ENCODE assay signal across 8 cellular contexts in the genomic region with DNA sequence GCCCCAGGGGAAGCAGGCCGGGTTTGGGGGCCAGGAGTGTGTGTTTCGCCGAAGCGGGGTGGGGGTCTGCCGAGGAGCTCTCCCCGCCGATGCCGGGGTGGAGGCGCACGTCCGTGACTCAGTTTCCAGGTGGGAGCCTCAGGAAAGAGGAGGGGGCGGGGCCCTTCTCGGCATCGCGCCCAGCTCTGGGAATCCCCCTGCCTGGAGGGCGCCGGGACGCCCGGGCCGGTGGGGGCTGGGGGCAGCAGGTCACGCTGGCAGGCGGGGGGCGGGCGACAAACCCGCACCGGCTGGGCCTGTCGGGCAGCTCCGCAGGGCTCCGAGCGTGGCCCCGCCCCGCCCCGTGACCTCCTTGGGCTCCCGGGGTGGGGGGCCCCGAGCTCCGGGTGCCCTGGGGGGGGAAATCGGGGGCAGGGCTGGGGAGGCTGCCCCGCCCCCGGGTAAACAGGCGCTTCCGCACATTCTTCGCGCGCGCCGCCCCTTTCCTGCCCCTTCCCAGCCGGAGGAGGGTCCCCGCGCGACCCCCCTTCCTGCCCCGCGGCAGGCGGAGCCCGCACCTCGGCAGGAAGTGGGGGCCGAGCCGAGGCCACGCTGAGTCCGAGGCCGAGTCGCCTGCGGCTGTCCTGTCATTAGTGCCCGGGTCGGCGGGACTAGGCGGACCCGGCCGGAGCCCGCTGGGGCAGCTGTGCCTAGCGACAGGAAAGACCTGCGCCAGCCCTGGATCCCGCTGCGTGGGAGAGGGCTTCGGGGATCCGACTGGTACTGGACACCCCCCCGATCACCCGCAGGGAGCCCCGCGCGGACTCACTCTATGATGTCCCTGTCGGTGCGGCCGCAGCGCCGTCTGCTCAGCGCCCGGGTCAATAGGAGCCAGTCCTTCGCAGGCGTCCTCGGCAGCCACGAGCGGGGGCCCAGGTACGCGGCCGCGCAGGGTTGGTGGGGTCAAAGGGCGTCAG. TPM values are rescaled to one million over a fixed set of nuclear protein-coding genes. Genes with fewer than 3 reads are reported as not detected.
A peak's percentile ranks its signal among the peaks of the same experiment; 100 is the strongest.
DNase-seq lines count a peak whose midpoint lies in the region; ATAC-seq and TF ChIP-seq lines count a peak whose summit lies in the region.

No MANE protein-coding gene starts in this region.

- intact Hi-C loops in Calu3 (cut with micrococcal nuclease; ENCODE audit: unreplicated experiment) = no loop called here
- intact Hi-C loops in activated CD4-positive, alpha-beta memory T cell treated with anti-CD3 and anti-CD28 coated beads for 36 hours (cut with micrococcal nuclease) = no loop called here

- H3K4me1 ChIP-seq in endodermal cell (ENCODE audit: control insufficient read depth, insufficient read depth, low read length) (no peaks in the 10 kb centered on the region), mononuclear cell (ENCODE audit: insufficient read depth, low read length) (peaks cover 46% of the 10 kb centered on the region), subcutaneous abdominal adipose tissue (ENCODE audit: control insufficient read depth in 5 of 5, insufficient read depth in 5 of 5, low read length in 5 of 5) (peaks cover 5 to 59% (median 33%) of the 10 kb centered on the region in 5 donors)

- ATAC-seq in HG02970 (IDR thresholded peaks at IDR 0.05; ENCODE audit: low FRiP score, unreplicated experiment) (peak; percentile 32), GM18861 (IDR thresholded peaks at IDR 0.05; ENCODE audit: unreplicated experiment) (no peak)

- H3K9me3 Mint-ChIP-seq in Calu3 (ENCODE audit: low read depth, unreplicated experiment) (no peaks in the 10 kb centered on the region), endodermal cell (no peaks in the 10 kb centered on the region)
- no peaks in the 10 kb centered on the region for H3K9me3 Mint-ChIP-seq in activated CD4-positive, alpha-beta memory T cell treated with anti-CD3 and anti-CD28 coated beads for 36 hours

- peak overlapping the region; percentile 69 for H3K4me3 Mint-ChIP-seq in Calu3 (ENCODE audit: low read depth, unreplicated experiment)
- H3K4me3 Mint-ChIP-seq in activated CD4-positive, alpha-beta memory T cell treated with anti-CD3 and anti-CD28 coated beads for 36 hours = peak overlapping the region; percentile 76
- H3K4me3 Mint-ChIP-seq in endodermal cell = peak overlapping the region; percentile 64

- POLR2A ChIA-PET in activated CD4-positive, alpha-beta memory T cell treated with anti-CD3 and anti-CD28 coated beads for 36 hours (lab: Charles Lee) = interaction anchor here (0.8 to 2.5 kb wide), 6 partner anchors 9 to 122 kb away, joined by 3 to 15 read pairs (median 6); partner anchors contain the start of genes ACD, ATP6V0D1, CARMIL2 and CTCF

- H3K4me3 ChIP-seq in endodermal cell (ENCODE audit: low read length) (peak overlapping the region; percentile 80), mononuclear cell (ENCODE audit: low read length) (peak overlapping the region; percentile 52), subcutaneous abdominal adipose tissue (ENCODE audit: low read depth in 1 of 5, low read length in 5 of 5) (peak overlapping the region in 4 of 5 donors; percentile 55 to 83 (median 69))

- H3K36me3 ChIP-seq in endodermal cell (ENCODE audit: control insufficient read depth, insufficient read depth, low read length) = peaks cover 36% of the 10 kb centered on the region
- peaks cover 0 to 43% (median 39%) of the 10 kb centered on the region in 5 donors for H3K36me3 ChIP-seq in subcutaneous abdominal adipose tissue (ENCODE audit: control insufficient read depth in 5 of 5, insufficient read depth in 5 of 5, low read length in 5 of 5)

- BruUV-seq in Calu3 (replicated peaks; lab: Mats Ljungman, UMichigan) = no TSS peak

- H3K9me3 ChIP-seq in endodermal cell (ENCODE audit: control insufficient read depth, low read length) = no peaks in the 10 kb centered on the region
- H3K9me3 ChIP-seq in mononuclear cell (ENCODE audit: low read depth, low read length) = no peaks in the 10 kb centered on the region
- no peaks in the 10 kb centered on the region for H3K9me3 ChIP-seq in subcutaneous abdominal adipose tissue (ENCODE audit: control insufficient read depth in 5 of 5, low read length in 5 of 5)

- H3K27me3 Mint-ChIP-seq in Calu3 (ENCODE audit: unreplicated experiment) (no peaks in the 10 kb centered on the region), endodermal cell (ENCODE audit: insufficient read depth) (peaks cover 61% of the 10 kb centered on the region)
- no peaks in the 10 kb centered on the region for H3K27me3 Mint-ChIP-seq in activated CD4-positive, alpha-beta memory T cell treated with anti-CD3 and anti-CD28 coated beads for 36 hours

- H3K27ac ChIP-seq in endodermal cell (ENCODE audit: low read depth, low read length) (no peak overlapping the region), subcutaneous abdominal adipose tissue (ENCODE audit: low read depth, low read length) (peak overlapping the region; percentile 85)

- DNase-seq in Calu3 (peak; percentile 74), endodermal cell (peak; percentile 78), superior temporal gyrus (ENCODE audit: extremely low spot score) (no peak)
- peak; percentile 68 for DNase-seq in activated CD4-positive, alpha-beta memory T cell treated with anti-CD3 and anti-CD28 coated beads for 36 hours

- H3K4me1 Mint-ChIP-seq in Calu3 (ENCODE audit: low read depth, unreplicated experiment) (peaks cover 55% of the 10 kb centered on the region), endodermal cell (peaks cover 14% of the 10 kb centered on the region)
- peaks cover 21% of the 10 kb centered on the region for H3K4me1 Mint-ChIP-seq in activated CD4-positive, alpha-beta memory T cell treated with anti-CD3 and anti-CD28 coated beads for 36 hours (ENCODE audit: low read depth)

- CTCF ChIA-PET in Calu3 (lab: Charles Lee) = interaction anchor here (0.9 to 1.9 kb wide), 4 partner anchors 8 to 17 kb away, joined by 3 to 11 read pairs (median 6); partner anchors contain the start of gene RIPOR1
- CTCF ChIA-PET in activated CD4-positive, alpha-beta memory T cell treated with anti-CD3 and anti-CD28 coated beads for 36 hours (lab: Charles Lee) = interaction anchor here (0.6 to 10.9 kb wide), 11 partner anchors 9 to 178 kb away, joined by 3 to 106 read pairs (median 4); partner anchors contain the start of genes AGRP, CARMIL2 and RIPOR1

- peaks cover 61% of the 10 kb centered on the region for H3K36me3 Mint-ChIP-seq in Calu3 (ENCODE audit: insufficient read depth, unreplicated experiment)
- H3K36me3 Mint-ChIP-seq in activated CD4-positive, alpha-beta memory T cell treated with anti-CD3 and anti-CD28 coated beads for 36 hours = peaks cover 4% of the 10 kb centered on the region
- H3K36me3 Mint-ChIP-seq in endodermal cell (ENCODE audit: low read depth) = peaks cover 38% of the 10 kb centered on the region

- 3 to 6% methylated on average over 40 to 97 of the region's 97 CpGs for whole genome bisulfite sequencing in endodermal cell (ENCODE audit: insufficient coverage in 1 of 2, insufficient read length in 1 of 2), 2 experiments

- no peak for TF ChIP-seq CTCF in Calu3 (IDR thresholded peaks at IDR 0.05; ENCODE audit: unreplicated experiment)
- no peak for TF ChIP-seq CTCF in endodermal cell (conservative IDR thresholded peaks at IDR 0.05)

- H3K27me3 ChIP-seq in endodermal cell (ENCODE audit: control insufficient read depth, insufficient read depth, low read length, poor library complexity, severe bottlenecking) (peaks cover 23% of the 10 kb centered on the region), mononuclear cell (ENCODE audit: insufficient read depth, low read length) (no peaks in the 10 kb centered on the region), subcutaneous abdominal adipose tissue (ENCODE audit: control insufficient read depth in 5 of 5, insufficient read depth in 4 of 5, low read length in 5 of 5) (no peaks in the 10 kb centered on the region)

- H3K9ac ChIP-seq in endodermal cell (ENCODE audit: extremely low read depth, low read length, poor library complexity, severe bottlenecking) (peak overlapping the region; percentile 47), subcutaneous abdominal adipose tissue (ENCODE audit: low read length in 5 of 5) (peak overlapping the region in 4 of 5 donors; percentile 52 to 85 (median 82))

- peak overlapping the region; percentile 47 for H3K27ac Mint-ChIP-seq in Calu3 (ENCODE audit: unreplicated experiment)
- peak overlapping the region; percentile 26 for H3K27ac Mint-ChIP-seq in activated CD4-positive, alpha-beta memory T cell treated with anti-CD3 and anti-CD28 coated beads for 36 hours
- H3K27ac Mint-ChIP-seq in endodermal cell = no peak overlapping the region

RNA-seq across cellular contexts. Expression of gene RIPOR1, which starts 9.3 kb away (rescaled TPM):
- 59.0 and 71.6 TPM in 2 replicates for total RNA-seq in Calu3 (2022)
- 10 to 100 TPM; 33.4 to 37.9 TPM for total RNA-seq in activated CD4-positive, alpha-beta memory T cell treated with anti-CD3 and anti-CD28 coated beads for 36 hours
- 10 to 100 TPM; 39.9 to 54.1 TPM for total RNA-seq in endodermal cell
- polyA plus RNA-seq in endodermal cell (2013, experiment 1 of 2) = 29.8 TPM
- polyA plus RNA-seq in endodermal cell (2013, experiment 2 of 2) = 29.6 TPM
- 42.6 TPM for total RNA-seq in mononuclear cell

RNA-seq across cellular contexts. Expression of gene CTCF, which starts 24.4 kb away (rescaled TPM):
- total RNA-seq in Calu3 (2022) = 50.9 and 52.1 TPM in 2 replicates
- total RNA-seq in activated CD4-positive, alpha-beta memory T cell treated with anti-CD3 and anti-CD28 coated beads for 36 hours = 10 to 100 TPM; 48.9 to 51.5 TPM
- total RNA-seq in endodermal cell = 10 to 100 TPM; 61.3 to 74.6 TPM
- polyA plus RNA-seq in endodermal cell (2013, experiment 1 of 2) = 62.2 TPM
- polyA plus RNA-seq in endodermal cell (2013, experiment 2 of 2) = 62.9 TPM
- total RNA-seq in mononuclear cell = 43.2 TPM

RNA-seq across cellular contexts. Expression of gene AGRP, which starts 54.6 kb away (rescaled TPM):
- not detected in 2 replicates for total RNA-seq in Calu3 (2022)
- not detected for total RNA-seq in activated CD4-positive, alpha-beta memory T cell treated with anti-CD3 and anti-CD28 coated beads for 36 hours
- not detected for total RNA-seq in endodermal cell
- not detected for polyA plus RNA-seq in endodermal cell (2013, experiment 1 of 2)
- not detected for polyA plus RNA-seq in endodermal cell (2013, experiment 2 of 2)
- total RNA-seq in mononuclear cell = not detected

RNA-seq across cellular contexts. Expression of gene ATP6V0D1, which starts 57.0 kb away (rescaled TPM):
- total RNA-seq in Calu3 (2022) (85.3 and 91.0 TPM in 2 replicates), endodermal cell (10 to 100 TPM; 56.0 to 58.3 TPM), mononuclear cell (113 TPM)
- total RNA-seq in activated CD4-positive, alpha-beta memory T cell treated with anti-CD3 and anti-CD28 coated beads for 36 hours = 10 to 100 TPM; 25.0 to 26.3 TPM
- 55.7 TPM for polyA plus RNA-seq in endodermal cell (2013, experiment 1 of 2)
- 51.4 TPM for polyA plus RNA-seq in endodermal cell (2013, experiment 2 of 2)
